ENCODE assay signal across 26 cellular contexts in the genomic region with DNA sequence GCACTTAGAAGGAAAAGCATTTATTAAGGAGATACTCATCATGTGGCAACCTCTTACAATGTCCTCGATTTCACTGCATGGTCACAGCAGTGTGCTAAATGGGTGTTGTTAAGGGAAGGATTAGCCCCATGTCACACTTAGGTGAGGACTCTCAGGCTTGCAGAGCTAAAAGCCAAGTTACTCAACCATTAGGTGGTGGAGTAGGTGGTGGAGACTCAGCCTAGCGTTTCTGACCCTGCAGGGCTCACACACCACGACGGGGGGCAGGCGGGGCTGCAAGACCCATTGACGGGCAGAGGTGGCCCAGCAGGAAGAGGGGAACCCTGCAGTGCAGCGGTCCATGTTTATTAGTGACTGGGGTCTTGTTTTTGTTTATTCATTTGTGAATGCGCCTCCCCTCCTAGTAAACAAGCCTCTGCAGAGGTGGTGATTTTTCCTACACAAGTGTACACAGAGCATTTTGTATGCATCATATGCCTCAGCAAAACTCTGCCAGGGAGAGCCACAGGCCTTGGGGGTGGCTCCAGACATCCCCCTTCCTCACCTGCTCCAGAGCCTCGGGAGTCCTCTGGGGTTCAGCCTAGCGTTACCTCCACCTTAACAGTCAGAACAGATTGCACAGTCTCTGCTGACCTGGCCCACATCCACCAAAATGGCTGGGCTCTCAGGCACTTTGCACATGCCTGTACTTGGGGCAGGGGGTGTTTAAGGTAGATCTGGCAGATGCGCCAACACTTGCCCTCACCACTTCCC.
"Had no signal": no experiment of that assay in that cellular context is flagged by ENCODE, and none has a peak within 500 bp of the region (broad histone marks: within the 10 kb centered on the region; RNA-seq: fewer than 3 reads in every experiment).

No MANE protein-coding gene starts in this region.

- H3K36me3 Mint-ChIP-seq: immature natural killer cell, memory B cell had no signal

- H3K4me1 Mint-ChIP-seq: activated naive CD4-positive, alpha-beta T cell treated with anti-CD3 and anti-CD28 coated beads, Interleukin-2, amount 50 U/mL, for 24 hours; activated naive CD8-positive, alpha-beta T cell treated with anti-CD3 and anti-CD28 coated beads, Interleukin-2, amount 50 U/mL, for 24 hours; immature natural killer cell; memory B cell; naive thymus-derived CD8-positive, alpha-beta T cell had no signal

- H3K27me3 Mint-ChIP-seq: activated naive CD4-positive, alpha-beta T cell treated with anti-CD3 and anti-CD28 coated beads, Interleukin-2, amount 50 U/mL, for 24 hours had no signal

- H3K9me3 ChIP-seq: gastrocnemius medialis, neutrophil, ovary, right lobe of liver, testis, transverse colon had no signal

- H3K27me3 ChIP-seq: ovary, right lobe of liver, testis had no signal

- H3K4me3 ChIP-seq: dorsolateral prefrontal cortex, gastrocnemius medialis, ovary, right lobe of liver, testis, transverse colon had no signal

- H3K27ac Mint-ChIP-seq: activated naive CD4-positive, alpha-beta T cell treated with anti-CD3 and anti-CD28 coated beads, Interleukin-2, amount 50 U/mL, for 24 hours; activated naive CD8-positive, alpha-beta T cell treated with anti-CD3 and anti-CD28 coated beads, Interleukin-2, amount 50 U/mL, for 24 hours; activated T-cell treated with anti-CD3 and anti-CD28 coated beads, Interleukin-2, amount 50 U/mL, for 24 hours; immature natural killer cell; memory B cell; naive thymus-derived CD8-positive, alpha-beta T cell; T-helper 2 cell treated with Interferon-gamma antibody and Interleukin-4, amounts not matched to agents 5 μg/mL and 100 μg/mL, for 36 hours had no signal

- DNase-seq: activated CD4-positive, alpha-beta T cell treated with anti-CD3 and anti-CD28 coated beads for 4 hours; activated CD4-positive, alpha-beta T cell treated with anti-CD3 and anti-CD28 coated beads, Interleukin-2, amount 50 U/mL, for 4 hours; activated CD8-positive, alpha-beta memory T cell treated with anti-CD3 and anti-CD28 coated beads, Interleukin-2, amount 50 U/mL, for 4 hours; activated naive CD8-positive, alpha-beta T cell treated with anti-CD3 and anti-CD28 coated beads, Interleukin-2, amount 50 U/mL, for 24 hours; activated T-cell treated with anti-CD3 and anti-CD28 coated beads, Interleukin-2, amount 50 U/mL, for 24 hours; dorsolateral prefrontal cortex; effector memory CD4-positive, alpha-beta T cell; erythroblast; gastrocnemius medialis; hippocampal formation; immature natural killer cell; kidney; left colon; naive thymus-derived CD8-positive, alpha-beta T cell; ovary; right lobe of liver; stimulated activated CD4-positive, alpha-beta T cell treated with anti-CD3 and anti-CD28 coated beads, Interleukin-2, amount 100 ng/mL, for 48 hours; stimulated activated naive CD4-positive, alpha-beta T cell treated with Interleukin-2 at 50 U/mL for 16 hours; T-helper 1 cell; testis; transverse colon had no signal

- H3K27ac ChIP-seq: dorsolateral prefrontal cortex, gastrocnemius medialis, neutrophil, ovary, right lobe of liver, testis, transverse colon, VCaP had no signal

- H3K9me3 Mint-ChIP-seq: activated naive CD4-positive, alpha-beta T cell treated with anti-CD3 and anti-CD28 coated beads, Interleukin-2, amount 50 U/mL, for 24 hours; activated naive CD8-positive, alpha-beta T cell treated with anti-CD3 and anti-CD28 coated beads, Interleukin-2, amount 50 U/mL, for 24 hours; immature natural killer cell; memory B cell; T-helper 2 cell treated with Interferon-gamma antibody and Interleukin-4, amounts not matched to agents 5 μg/mL and 100 μg/mL, for 36 hours had no signal

- ATAC-seq: activated naive CD8-positive, alpha-beta T cell treated with anti-CD3 and anti-CD28 coated beads, Interleukin-2, amount 50 U/mL, for 24 hours; gastrocnemius medialis; left colon; naive thymus-derived CD8-positive, alpha-beta T cell; right lobe of liver had no signal

- H3K36me3 ChIP-seq: gastrocnemius medialis, neutrophil, ovary, right lobe of liver, transverse colon had no signal

- H3K4me3 Mint-ChIP-seq: activated naive CD4-positive, alpha-beta T cell treated with anti-CD3 and anti-CD28 coated beads, Interleukin-2, amount 50 U/mL, for 24 hours; activated naive CD8-positive, alpha-beta T cell treated with anti-CD3 and anti-CD28 coated beads, Interleukin-2, amount 50 U/mL, for 24 hours; activated T-cell treated with anti-CD3 and anti-CD28 coated beads, Interleukin-2, amount 50 U/mL, for 24 hours; immature natural killer cell; memory B cell; naive thymus-derived CD8-positive, alpha-beta T cell; T-helper 2 cell treated with Interferon-gamma antibody and Interleukin-4, amounts not matched to agents 5 μg/mL and 100 μg/mL, for 36 hours had no signal

- H3K4me1 ChIP-seq: gastrocnemius medialis, right lobe of liver, testis, transverse colon had no signal
